ENCODE assay signal across 9 cellular contexts in the genomic region with DNA sequence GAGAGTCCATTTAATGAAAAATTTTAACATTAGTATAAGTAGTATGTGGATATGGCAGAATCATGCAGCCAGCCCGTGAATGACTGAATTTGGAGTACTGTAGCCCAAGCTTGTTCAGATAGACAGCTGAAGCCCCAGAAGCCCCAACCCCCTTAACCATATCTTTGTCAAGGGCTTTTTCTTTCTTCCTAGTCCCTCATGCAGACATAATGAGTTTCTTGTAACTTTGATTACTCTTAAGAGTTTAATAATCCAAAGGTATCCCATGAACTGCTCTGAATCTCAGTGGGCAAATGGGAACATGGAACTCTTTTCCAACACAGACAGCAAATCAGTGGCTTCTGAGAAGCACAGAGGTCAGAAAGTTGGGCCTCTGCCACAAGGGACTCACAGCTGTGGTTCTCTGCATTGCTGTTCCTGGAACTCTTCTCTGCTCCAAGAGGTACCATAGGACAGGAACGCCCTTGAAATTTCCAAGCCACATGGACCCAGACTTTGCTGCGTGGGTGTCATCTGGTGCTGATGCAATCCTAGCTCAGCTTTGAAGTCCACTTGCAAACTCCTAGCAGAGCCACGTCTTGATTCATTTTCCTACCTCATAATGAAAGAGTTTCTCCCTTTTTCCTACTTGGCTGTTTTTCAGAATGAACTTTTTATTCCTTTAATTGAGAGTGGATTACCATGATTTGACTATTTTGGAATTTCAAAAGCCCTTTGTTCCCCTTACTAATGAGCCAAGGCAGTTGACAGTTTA. TPM values are rescaled to one million over a fixed set of nuclear protein-coding genes. Genes with fewer than 3 reads are reported as not detected.
DNase-seq lines count a peak whose midpoint lies in the region; ATAC-seq and TF ChIP-seq lines count a peak whose summit lies in the region.
"Had no signal": no experiment of that assay in that cellular context is flagged by ENCODE, and none has a peak within 500 bp of the region (broad histone marks: within the 10 kb centered on the region; RNA-seq: fewer than 3 reads in every experiment).

No MANE protein-coding gene starts in this region.

- no peak overlapping the region for H3K4me3 ChIP-seq in A673 (ENCODE audit: low read depth, low read length, poor library complexity, severe bottlenecking)
- H3K4me3 ChIP-seq in IMR-90 (ENCODE audit: insufficient read depth, low read depth, low read length): no peak overlapping the region
- no peak overlapping the region for H3K4me3 ChIP-seq in lung

- H2AK5ac ChIP-seq in IMR-90 (ENCODE audit: low read depth, low read length): no peak overlapping the region

- no peak overlapping the region for H3K18ac ChIP-seq in IMR-90 (ENCODE audit: low read depth, low read length)

- BruUV-seq in A673 (replicated peaks; lab: Mats Ljungman, UMichigan) (no TSS peak), IMR-90 (replicated peaks; lab: Mats Ljungman, UMichigan) (no TSS peak)

- 100% methylated on average over 1 of the region's 4 CpGs; no CpG with 5 or more reads in 1 of the 2 experiments for WGBS in IMR-90 (ENCODE audit: extremely low coverage in 2 of 2, insufficient read length in 1 of 2), 2 experiments
- 58 to 64% methylated on average over 4 of the region's 4 CpGs for WGBS in lung, 2 donors

- H2BK15ac ChIP-seq in IMR-90 (ENCODE audit: low read depth, low read length): no peak overlapping the region

- in situ Hi-C loops in IMR-90 (cut with MboI; ENCODE audit: low sequenced_read_pairs): no loop called here

- POLR2A ChIA-PET in A673 (lab: Charles Lee; ENCODE audit: low non-redundant PET): no interaction called here
- POLR2A ChIA-PET in IMR-90 (lab: Charles Lee; ENCODE audit: unreplicated experiment): no interaction called here

- H3K36me3 ChIP-seq in A673 (ENCODE audit: insufficient read depth, low read length, poor library complexity, severe bottlenecking) (no peaks in the 10 kb centered on the region), IMR-90 (ENCODE audit: control insufficient read depth, insufficient read depth, low read length) (peaks cover 5% of the 10 kb centered on the region), lung (ENCODE audit: control insufficient read depth in 2 of 2, insufficient read depth in 2 of 2, low read length in 2 of 2) (peaks cover 0 to 11% of the 10 kb centered on the region in 2 donors)

- H3K56ac ChIP-seq in IMR-90 (ENCODE audit: extremely low read depth, insufficient read depth, low read length): no peak overlapping the region

- CTCF ChIA-PET in A673 (lab: Charles Lee): no interaction called here
- CTCF ChIA-PET in IMR-90 (lab: Yijun Ruan, JAX): no interaction called here

- no peak overlapping the region; the same call in 1 of the 2 replicates for H2BK120ac ChIP-seq in IMR-90 (ENCODE audit: low read depth, low read length)

- H3K23ac ChIP-seq in IMR-90 (ENCODE audit: low read depth, low read length): no peak overlapping the region

- TF ChIP-seq CTCF in A673 (conservative IDR thresholded peaks at IDR 0.05; ENCODE audit: low read depth, low read length): no peak
- no peak for TF ChIP-seq CTCF in IMR-90 (conservative IDR thresholded peaks at IDR 0.05; ENCODE audit: low read depth, low read length)
- TF ChIP-seq CTCF in lung (IDR thresholded peaks at IDR 0.05; ENCODE audit: control extremely low read depth, extremely low read depth): no peak

- peaks cover 3% of the 10 kb centered on the region; the same call in 1 of the 2 replicates for H3K9me1 ChIP-seq in IMR-90 (ENCODE audit: insufficient read depth, low read length)

- H4K5ac ChIP-seq in IMR-90 (ENCODE audit: low read depth, low read length): no peak overlapping the region

- peak overlapping the region; percentile 6 for H2AK9ac ChIP-seq in IMR-90 (replicated peaks; ENCODE audit: low read depth, low read length, poor library complexity)

- no peak overlapping the region for H2AFZ ChIP-seq in IMR-90 (replicated peaks; ENCODE audit: low read length, poor library complexity)

- H2BK20ac ChIP-seq in IMR-90 (ENCODE audit: low read depth, low read length): no peak overlapping the region

- TF ChIP-seq RAD21 in IMR-90 (IDR thresholded peaks at IDR 0.05; ENCODE audit: low read length): no peak

- no peak overlapping the region for H3K9ac ChIP-seq in IMR-90 (ENCODE audit: low read depth, low read length)

- no peak for TF ChIP-seq POLR2A in IMR-90 (IDR thresholded peaks at IDR 0.05; ENCODE audit: low read depth, low read length)

- ATAC-seq in IMR-90 (ENCODE audit: low read depth) (no peak), lung (ENCODE audit: insufficient read depth, low FRiP score) (peak; percentile 64), HG02798 (IDR thresholded peaks at IDR 0.05; ENCODE audit: poor library complexity, unreplicated experiment) (no peak), HG03439 (IDR thresholded peaks at IDR 0.05; ENCODE audit: unreplicated experiment) (no peak), left colon (no peak)

- H3K9me3 ChIP-seq in A673 (ENCODE audit: low read depth, low read length, poor library complexity, severe bottlenecking) (no peaks in the 10 kb centered on the region), IMR-90 (ENCODE audit: control insufficient read depth, insufficient read depth, low read length) (no peaks in the 10 kb centered on the region), lung (ENCODE audit: control insufficient read depth in 2 of 2, insufficient read depth in 1 of 2, low read length in 1 of 2) (no peaks in the 10 kb centered on the region)

- no peak overlapping the region for H3K4me2 ChIP-seq in IMR-90 (ENCODE audit: low read depth, low read length)

- intact Hi-C loops in A673 (cut with micrococcal nuclease; ENCODE audit: unreplicated experiment): no loop called here
- intact Hi-C loops in IMR-90 (cut with micrococcal nuclease): no loop called here
- intact Hi-C loops in left colon (cut with DNase I, micrococcal nuclease): loop anchor here in 1 of 2 donors (10.0 kb wide), 1 partner anchor 54 kb away; no protein-coding TSS in a partner anchor

- H3K27ac ChIP-seq in A673 (ENCODE audit: low read depth, low read length, poor library complexity, severe bottlenecking) (no peak overlapping the region), IMR-90 (ENCODE audit: insufficient read depth, low read length) (no peak overlapping the region), lung (ENCODE audit: low read depth in 1 of 2, low read length in 1 of 2) (peak overlapping the region in 1 of 2 donors; percentile 46)

- DNase-seq in A673 (ENCODE audit: low spot score) (peak; percentile 19), IMR-90 (peak; percentile 35), dedifferentiated amniotic fluid mesenchymal stem cell (ENCODE audit: extremely low spot score) (peak; percentile 50), lung (ENCODE audit: low spot score) (peak; percentile 61), superior temporal gyrus (ENCODE audit: extremely low spot score) (no peak), left colon (no peak)
- DNase-seq: NCI-H526 treated with DMSO at 0.1 percent for 48 hours had no signal

- H3K27me3 ChIP-seq in A673 (replicated peaks; ENCODE audit: insufficient read depth, low read depth, low read length, poor library complexity) (no peaks in the 10 kb centered on the region), IMR-90 (ENCODE audit: control insufficient read depth, insufficient read depth, low read length) (no peaks in the 10 kb centered on the region), lung (ENCODE audit: control insufficient read depth, insufficient read depth) (no peaks in the 10 kb centered on the region)

- no peak overlapping the region for H3K4ac ChIP-seq in IMR-90 (ENCODE audit: low read depth, low read length)

- no peak overlapping the region for H4K8ac ChIP-seq in IMR-90 (ENCODE audit: low read depth in 2 of 2, low read length in 2 of 2)

- no peak overlapping the region for H3K14ac ChIP-seq in IMR-90 (replicated peaks; ENCODE audit: low read depth, low read length)

- H3K79me1 ChIP-seq in IMR-90 (ENCODE audit: low read depth in 1 of 2, low read length in 2 of 2): peaks cover 0 to 5% of the 10 kb centered on the region in 2 experiments; a peak in 1 of 4 replicates

- dilution Hi-C loops in IMR-90 (cut with HindIII; ENCODE audit: low sequenced_read_pairs, unreplicated experiment): no loop called here

- H4K20me1 ChIP-seq in IMR-90 (ENCODE audit: insufficient read depth, low read length): no peaks in the 10 kb centered on the region

- H4K91ac ChIP-seq in IMR-90 (ENCODE audit: insufficient read depth, low read depth, low read length): no peak overlapping the region

- H3K4me1 ChIP-seq in A673 (ENCODE audit: insufficient read depth, low read length, poor library complexity, severe bottlenecking) (peaks cover 8% of the 10 kb centered on the region), IMR-90 (ENCODE audit: control insufficient read depth, insufficient read depth, low read length) (peaks cover 4% of the 10 kb centered on the region), lung (ENCODE audit: control insufficient read depth in 2 of 2, insufficient read depth in 2 of 2, low read length in 2 of 2) (peaks cover 1 to 9% of the 10 kb centered on the region in 2 donors)

- no peak overlapping the region for H2BK5ac ChIP-seq in IMR-90 (ENCODE audit: low read depth, low read length, poor library complexity, severe bottlenecking)

TF ChIP-seq in IMR-90, 13 proteins besides CTCF, POLR2A, EP300 and RAD21:
- TF ChIP-seq CEBPB (IDR thresholded peaks at IDR 0.05; ENCODE audit: low read depth, low read length) (peak; percentile 72), RFX5 (IDR thresholded peaks at IDR 0.05; ENCODE audit: low read depth, low read length) (no peak)

RNA-seq across cellular contexts. Expression of a gene that starts 18.1 kb away (rescaled TPM):
- total RNA-seq in A673 (2021) (14.3 and 21.4 TPM in 2 replicates), IMR-90 (2012; rRNA removed) (35.0 and 43.6 TPM in 2 replicates), lung (10 to 100 TPM; 27.8 to 29.8 TPM), left colon (10 to 100 TPM; 11.7 to 20.1 TPM)
- polyA plus RNA-seq in IMR-90 (2012; rRNA removed) (15.8 and 19.0 TPM in 2 replicates), lung (10 to 100 TPM; 32.5 to 50.5 TPM)
- 7.2 and 10.4 TPM in 2 replicates for polyA plus RNA-seq in IMR-90 (2012; cell fraction: cytosol; rRNA removed)
- 3.3 and 13.6 TPM in 2 replicates for polyA plus RNA-seq in IMR-90 (2012; cell fraction: nucleus; rRNA removed; ENCODE audit: low replicate concordance)

RNA-seq across cellular contexts. Expression of a gene that starts 18.5 kb away (rescaled TPM):
- total RNA-seq in A673 (2021) (12.4 and 12.7 TPM in 2 replicates), IMR-90 (2012; rRNA removed) (42.3 and 51.7 TPM in 2 replicates), lung (10 to 100 TPM; 12.2 to 27.8 TPM), left colon (10 to 100 TPM; 12.4 to 14.0 TPM)
- polyA plus RNA-seq in IMR-90 (2012; rRNA removed) (7.4 and 8.1 TPM in 2 replicates), lung (1 to 10 TPM; 6.1 to 6.6 TPM)
- polyA plus RNA-seq in IMR-90 (2012; cell fraction: cytosol; rRNA removed): 2.8 and 4.2 TPM in 2 replicates
- polyA plus RNA-seq in IMR-90 (2012; cell fraction: nucleus; rRNA removed; ENCODE audit: low replicate concordance): 4.4 and 12.9 TPM in 2 replicates

Comparison
In these comparisons a context has a peak if more than half of its experiments do, and no peak if none do; other contexts are left out.
1. DNase-seq: peak in A673 (single experiment), IMR-90 (single experiment), dedifferentiated amniotic fluid mesenchymal stem cell (single experiment) and lung (single experiment); none in superior temporal gyrus (single experiment) and left colon (0 of 2).